1 cellular context compared by ENCODE assay signal in the genomic region with DNA sequence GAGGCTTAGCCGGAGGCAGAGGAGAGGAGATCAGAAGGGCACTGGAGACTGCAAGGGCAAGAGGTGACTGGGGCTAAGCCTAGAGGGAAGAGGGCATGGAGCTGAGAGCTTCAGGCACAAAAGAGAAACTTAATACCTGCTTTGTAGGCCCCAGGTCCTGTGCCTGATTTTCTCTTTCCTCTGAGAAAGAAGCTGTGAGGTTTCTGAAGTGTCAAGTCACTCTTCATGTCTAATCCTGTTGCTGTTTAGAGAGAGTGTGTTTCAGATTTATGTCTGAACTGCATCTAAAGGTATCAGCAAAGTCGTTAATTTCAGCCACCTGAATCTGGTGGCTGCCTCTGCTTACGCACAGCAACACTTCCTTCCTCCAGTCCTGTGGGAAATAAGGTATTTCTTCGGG.
TF ChIP-seq lines count a peak whose summit lies in the region.

No MANE protein-coding gene starts in this region.

TF ChIP-seq in A549, 52 proteins besides CTCF, POLR2A, EP300 and RAD21 (continued from another document):
- no peak for TF ChIP-seq RNF2 (IDR thresholded peaks at IDR 0.05; ENCODE audit: borderline replicate concordance, low read depth)
- TF ChIP-seq RCOR1 (IDR thresholded peaks at IDR 0.05; ENCODE audit: low read depth, low read length): no peak
